In genomic region chr3:149299938-149300791, GRCh38 we compare ENCODE assay signal across 8 cellular contexts. TPM values are rescaled to one million over a fixed set of nuclear protein-coding genes. Genes with fewer than 3 reads are reported as not detected.
DNase-seq lines count a peak whose midpoint lies in the region; ATAC-seq and TF ChIP-seq lines count a peak whose summit lies in the region.

No MANE protein-coding gene starts in this region.

- ATAC-seq in GM18499 (IDR thresholded peaks at IDR 0.05; ENCODE audit: insufficient read depth, unreplicated experiment) (peak; percentile 65), HG03469 (IDR thresholded peaks at IDR 0.05; ENCODE audit: unreplicated experiment) (peak; percentile 80), RWPE2 (ENCODE audit: low read depth) (peak; percentile 95), HG03139 (IDR thresholded peaks at IDR 0.05; ENCODE audit: unreplicated experiment) (no peak)

- peak overlapping the region; percentile 80 for H3K27ac ChIP-seq in RWPE2 (ENCODE audit: poor library complexity, severe bottlenecking)

- H3K9me3 ChIP-seq in RWPE2 (ENCODE audit: severe bottlenecking) = no peaks in the 10 kb centered on the region

- H3K36me3 ChIP-seq in RWPE2 (ENCODE audit: low read depth) = no peaks in the 10 kb centered on the region

- DNase-seq in RWPE2 (ENCODE audit: low spot score) (peak; percentile 72), fibroblast of mammary gland (ENCODE audit: low read depth) (peak; percentile 97), renal cortical epithelial cell (ENCODE audit: low read depth) (peak; percentile 100), germinal center (ENCODE audit: low spot score) (no peak), NCI-H1048 (lab: John Stamatoyannopoulos, UW) (no peak)

- TF ChIP-seq CTCF in RWPE2 (IDR thresholded peaks at IDR 0.05; ENCODE audit: poor library complexity, severe bottlenecking) (no peak), fibroblast of mammary gland (conservative IDR thresholded peaks at IDR 0.05; ENCODE audit: control insufficient read depth, insufficient read depth, low read depth, low read length) (no peak)

- H3K4me3 ChIP-seq in RWPE2 (ENCODE audit: severe bottlenecking) (no peak overlapping the region), fibroblast of mammary gland (ENCODE audit: control insufficient read depth, low read depth, low read length) (no peak overlapping the region)

- H3K4me1 ChIP-seq in RWPE2 (ENCODE audit: insufficient read depth, poor library complexity, severe bottlenecking) = peaks cover 36% of the 10 kb centered on the region

- H3K27me3 ChIP-seq in RWPE2 (ENCODE audit: insufficient read depth, poor library complexity, severe bottlenecking) = no peaks in the 10 kb centered on the region

RNA-seq across cellular contexts. Expression of gene TM4SF18, which starts 33.3 kb away (rescaled TPM):
- total RNA-seq in renal cortical epithelial cell = 11.9 and 21.5 TPM in 2 replicates

Comparison
In these comparisons a context has a peak if more than half of its experiments do, and no peak if none do; other contexts are left out.
1. DNase-seq: peak in RWPE2 (single experiment), fibroblast of mammary gland (single experiment) and renal cortical epithelial cell (single experiment); none in germinal center (single experiment) and NCI-H1048 (single experiment).